ENCODE assay signal across 10 cellular contexts in genomic region chr13:37001921-37002250, GRCh38. TPM values are rescaled to one million over a fixed set of nuclear protein-coding genes. Genes with fewer than 3 reads are reported as not detected.
DNase-seq lines count a peak whose midpoint lies in the region; ATAC-seq, FAIRE-seq and TF ChIP-seq lines count a peak whose summit lies in the region.
"Had no signal": no experiment of that assay in that cellular context is flagged by ENCODE, and none has a peak within 500 bp of the region (broad histone marks: within the 10 kb centered on the region; RNA-seq: fewer than 3 reads in every experiment).

No MANE protein-coding gene starts in this region.

- H3K4me1 ChIP-seq in left ventricle myocardium inferior (peaks cover 41% of the 10 kb centered on the region), upper lobe of right lung (peaks cover 18% of the 10 kb centered on the region)

- H3K4me3 ChIP-seq in left ventricle myocardium inferior (peak overlapping the region; percentile 87), fibroblast of villous mesenchyme (ENCODE audit: low read depth, low read length) (peak overlapping the region; percentile 98), upper lobe of right lung (peak overlapping the region; percentile 95)

- H3K27me3 ChIP-seq in left ventricle myocardium inferior (ENCODE audit: low read depth) (no peaks in the 10 kb centered on the region), upper lobe of right lung (no peaks in the 10 kb centered on the region)

- in situ Hi-C loops in GM13976 (cut with MboI; ENCODE audit: low sequenced_read_pairs, unreplicated experiment), result no loop called here

- no peaks in the 10 kb centered on the region for H3K9me3 Mint-ChIP-seq in T-cell

- H3K4me1 Mint-ChIP-seq in T-cell, result peaks cover 30 to 43% (median 40%) of the 10 kb centered on the region in 3 donors

- CTCF ChIA-PET in T-cell (lab: Charles Lee), result interaction anchor here in 1 of 2 donors (0.9 kb wide), 1 partner anchor 28 kb away, joined by 3 read pairs; no protein-coding TSS in a partner anchor

- intact Hi-C loops in left ventricle myocardium inferior (cut with micrococcal nuclease), result no loop called here
- intact Hi-C loops in left ventricle myocardium superior (cut with micrococcal nuclease), result no loop called here
- intact Hi-C loops in upper lobe of right lung (cut with DNase I), result no loop called here

- H3K27ac ChIP-seq in left ventricle myocardium inferior (replicated peaks) (no peak overlapping the region), upper lobe of right lung (no peak overlapping the region)

- peak overlapping the region; percentile 92 to 100 (median 100) for H3K4me3 Mint-ChIP-seq in T-cell

- H3K36me3 ChIP-seq in left ventricle myocardium inferior (peaks cover 37% of the 10 kb centered on the region), upper lobe of right lung (peaks cover 41% of the 10 kb centered on the region)

- no peak for FAIRE-seq in HTR-8/SVneo (lab: Jason Lieb, UNC)

- peaks cover 7% of the 10 kb centered on the region for H3K36me3 Mint-ChIP-seq in T-cell

- peak overlapping the region; percentile 100 for H3K27ac Mint-ChIP-seq in T-cell

- no peak for ATAC-seq in left ventricle myocardium superior
- ATAC-seq in T-cell (replicated peaks in 1 of 4), result no peak
- no peak for ATAC-seq in upper lobe of right lung
- ATAC-seq in GM18858 (IDR thresholded peaks at IDR 0.05; ENCODE audit: unreplicated experiment), result no peak

- POLR2A ChIA-PET in T-cell (lab: Charles Lee), result interaction anchor here in 1 of 2 donors (0.6 to 0.7 kb wide), 2 partner anchors 22 to 37 kb away, joined by 3 to 4 read pairs; no protein-coding TSS in a partner anchor

- peaks cover 0 to 2% of the 10 kb centered on the region in 2 donors for H3K27me3 Mint-ChIP-seq in T-cell

- no peak for TF ChIP-seq CTCF in left ventricle myocardium inferior (IDR thresholded peaks at IDR 0.05; ENCODE audit: borderline replicate concordance)
- no peak for TF ChIP-seq CTCF in fibroblast of villous mesenchyme (IDR thresholded peaks at IDR 0.05; ENCODE audit: insufficient read depth, low read depth, low read length)
- TF ChIP-seq CTCF in upper lobe of right lung (IDR thresholded peaks at IDR 0.05), result no peak
- no peak for TF ChIP-seq CTCF in GM13976 (IDR thresholded peaks at IDR 0.05; ENCODE audit: borderline replicate concordance, control extremely low read depth, extremely low read depth, insufficient read depth, missing control alignments)

- no peak for DNase-seq in left ventricle myocardium inferior
- DNase-seq in left ventricle myocardium superior, result no peak
- no peak for DNase-seq in T-cell
- DNase-seq in fibroblast of villous mesenchyme (ENCODE audit: low read depth), result no peak
- DNase-seq in upper lobe of right lung, result no peak
- DNase-seq in GM13976 (ENCODE audit: low spot score), result no peak
- DNase-seq in HTR-8/SVneo (ENCODE audit: insufficient read length, low spot score), result no peak
- DNase-seq: GF-D8, NCI-H187 had no signal

- no peaks in the 10 kb centered on the region for H3K9me3 ChIP-seq in left ventricle myocardium inferior (replicated peaks)
- H3K9me3 ChIP-seq in upper lobe of right lung, result no peaks in the 10 kb centered on the region

RNA-seq across cellular contexts. Expression of gene EXOSC8, which starts 1.3 kb away (rescaled TPM):
- total RNA-seq in left ventricle myocardium inferior (23.8 TPM), left ventricle myocardium superior (20.8 TPM), T-cell (10 to 100 TPM; 35.2 to 61.0 (median 57.6) TPM), fibroblast of villous mesenchyme (38.0 and 47.7 TPM in 2 replicates), upper lobe of right lung (30.7 TPM)

RNA-seq across cellular contexts. Expression of gene ALG5, which starts 2.7 kb away (rescaled TPM):
- total RNA-seq in left ventricle myocardium inferior, result 9.1 TPM
- total RNA-seq in left ventricle myocardium superior, result 7.9 TPM
- 10 to 100 TPM; 15.8 to 20.3 (median 19.1) TPM for total RNA-seq in T-cell
- 36.4 and 47.9 TPM in 2 replicates for total RNA-seq in fibroblast of villous mesenchyme
- total RNA-seq in upper lobe of right lung, result 27.2 TPM

RNA-seq across cellular contexts. Expression of gene SUPT20H, which starts 57.6 kb away (rescaled TPM):
- 27.5 TPM for total RNA-seq in left ventricle myocardium inferior
- 34.8 TPM for total RNA-seq in left ventricle myocardium superior
- 10 to 100 TPM; 73.8 to 90.9 (median 87.3) TPM for total RNA-seq in T-cell
- 68.0 and 105 TPM in 2 replicates for total RNA-seq in fibroblast of villous mesenchyme
- 60.3 TPM for total RNA-seq in upper lobe of right lung
